11 cellular contexts compared by ENCODE assay signal in the genomic region with DNA sequence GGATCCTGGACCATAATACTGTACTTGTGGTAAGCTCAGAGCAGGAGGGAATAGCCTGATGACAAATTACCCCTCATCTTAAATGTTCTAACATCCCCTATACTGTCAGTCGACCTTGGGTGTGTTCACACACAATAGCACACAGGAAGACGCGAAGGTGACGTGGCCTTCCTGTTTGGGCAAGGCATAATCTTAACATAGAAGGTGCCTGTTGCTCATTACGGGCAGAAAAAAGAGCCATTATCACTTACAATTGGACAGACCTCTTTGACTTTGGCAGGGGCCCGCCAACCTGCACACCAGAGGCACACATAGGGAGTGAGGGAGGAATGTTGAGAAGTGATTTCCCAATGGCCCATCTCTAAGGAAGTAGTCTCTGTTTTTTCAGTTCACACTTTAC.
DNase-seq lines count a peak whose midpoint lies in the region; ATAC-seq and TF ChIP-seq lines count a peak whose summit lies in the region.
"Had no signal": no experiment of that assay in that cellular context is flagged by ENCODE, and none has a peak within 500 bp of the region (broad histone marks: within the 10 kb centered on the region; RNA-seq: fewer than 3 reads in every experiment).

No MANE protein-coding gene starts in this region.

- in situ Hi-C loops in ACHN (cut with HindIII; ENCODE audit: low pct_ligation_motif_present, low pct_unique_long_range_greater_than_20kb, low sequenced_read_pairs) = no loop called here

- no peaks in the 10 kb centered on the region for H3K36me3 ChIP-seq in heart left ventricle
- H3K36me3 ChIP-seq in upper lobe of left lung = no peaks in the 10 kb centered on the region
- H3K36me3 ChIP-seq: prostate gland had no signal

- no peak overlapping the region for H3K27ac Mint-ChIP-seq in osteocyte (ENCODE audit: unreplicated experiment)
- H3K27ac Mint-ChIP-seq in CD14-positive monocyte = peak overlapping the region in 1 of 7 donors; percentile 10

- peak; percentile 0 to 88 (median 76) for TF ChIP-seq EP300 in upper lobe of left lung (IDR thresholded peaks at IDR 0.05)

- no peaks in the 10 kb centered on the region for H3K36me3 Mint-ChIP-seq in osteocyte (ENCODE audit: unreplicated experiment)
- peaks cover 3 to 4% of the 10 kb centered on the region in 2 donors for H3K36me3 Mint-ChIP-seq in CD14-positive monocyte

- no peaks in the 10 kb centered on the region for H3K27me3 Mint-ChIP-seq in osteocyte (ENCODE audit: unreplicated experiment)
- H3K27me3 Mint-ChIP-seq in CD14-positive monocyte (ENCODE audit: low read depth in 3 of 3) = no peaks in the 10 kb centered on the region

- H3K4me3 Mint-ChIP-seq in osteocyte (ENCODE audit: unreplicated experiment) (no peak overlapping the region), CD14-positive monocyte (no peak overlapping the region)

- peak overlapping the region in 10 of 12 donors; percentile 38 to 80 (median 58) for H3K27ac ChIP-seq in heart left ventricle
- peak overlapping the region; percentile 37 to 77 (median 56) for H3K27ac ChIP-seq in upper lobe of left lung
- H3K27ac ChIP-seq: A549, prostate gland had no signal

- WGBS in heart left ventricle, 4 donors = 62 to 71% (median 67%) methylated on average over 6 of the region's 6 CpGs
- 64 to 69% methylated on average over 6 of the region's 6 CpGs for WGBS in upper lobe of left lung, 2 donors

- H3K4me3 ChIP-seq in heart left ventricle (no peak overlapping the region), upper lobe of left lung (no peak overlapping the region)
- H3K4me3 ChIP-seq: A549, body of pancreas, prostate gland had no signal

- no peaks in the 10 kb centered on the region for H3K9me3 ChIP-seq in heart left ventricle
- no peaks in the 10 kb centered on the region for H3K9me3 ChIP-seq in upper lobe of left lung
- H3K9me3 ChIP-seq: A549, prostate gland had no signal

- TF ChIP-seq POLR2A in heart left ventricle (IDR thresholded peaks at IDR 0.05) (no peak), upper lobe of left lung (IDR thresholded peaks at IDR 0.05) (peak in 2 of 4 donors; percentile 7 to 26)

- H3K4me1 Mint-ChIP-seq in osteocyte (ENCODE audit: unreplicated experiment) = peaks cover 4% of the 10 kb centered on the region
- H3K4me1 Mint-ChIP-seq in CD14-positive monocyte = peaks cover 2% of the 10 kb centered on the region

- no peaks in the 10 kb centered on the region for H3K27me3 ChIP-seq in heart left ventricle
- H3K27me3 ChIP-seq in upper lobe of left lung = no peaks in the 10 kb centered on the region
- H3K27me3 ChIP-seq: body of pancreas had no signal

- H3K9me3 Mint-ChIP-seq in osteocyte (ENCODE audit: unreplicated experiment) (no peaks in the 10 kb centered on the region), CD14-positive monocyte (no peaks in the 10 kb centered on the region)

- DNase-seq in heart left ventricle (peak in 4 of 5 donors; percentile 27 to 61 (median 48)), cardiac septum (ENCODE audit: low spot score) (no peak), upper lobe of left lung (peak in 1 of 2 donors; percentile 61), ACHN (no peak), osteocyte (ENCODE audit: extremely low spot score, unreplicated experiment) (no peak), CD14-positive monocyte (ENCODE audit: low spot score) (no peak)
- DNase-seq in effector CD8-positive, alpha-beta T cell (lab: John Stamatoyannopoulos, UW) = peak; percentile 20
- DNase-seq in stimulated activated CD4-positive, alpha-beta T cell treated with anti-CD3 and anti-CD28 coated beads, Interleukin-12 subunit alpha, Interleukin-12 subunit beta, amount 100 ng/mL, for 48 hours (ENCODE audit: low read depth in 2 of 3, low spot score in 1 of 3) = peak in 2 of 3 donors; percentile 14 to 21

- no peak for TF ChIP-seq CTCF in heart left ventricle (IDR thresholded peaks at IDR 0.05)
- no peak for TF ChIP-seq CTCF in upper lobe of left lung (IDR thresholded peaks at IDR 0.05)
- no peak for TF ChIP-seq CTCF in osteocyte (IDR thresholded peaks at IDR 0.05)
- no peak for TF ChIP-seq CTCF in CD14-positive monocyte (IDR thresholded peaks at IDR 0.05)

- ATAC-seq in heart left ventricle (peak; percentile 42 to 97 (median 73)), upper lobe of left lung (ENCODE audit: low FRiP score in 2 of 2) (peak in 1 of 2 donors; percentile 73)
- ATAC-seq: A549, body of pancreas had no signal

- peaks cover 0 to 21% (median 6%) of the 10 kb centered on the region in 12 donors for H3K4me1 ChIP-seq in heart left ventricle
- peaks cover 0 to 10% (median 2%) of the 10 kb centered on the region in 4 donors for H3K4me1 ChIP-seq in upper lobe of left lung
- H3K4me1 ChIP-seq: A549, body of pancreas, prostate gland had no signal

- intact Hi-C loops in heart left ventricle (cut with DNase I) = loop anchor here in 2 of 10 donors (5.0 to 10.0 kb wide), 2 partner anchors 83 to 85 kb away; no protein-coding TSS in a partner anchor
- intact Hi-C loops in cardiac septum (cut with DNase I) = loop anchor here (5.0 kb wide), 1 partner anchor 85 kb away; no protein-coding TSS in a partner anchor
- intact Hi-C loops in CD14-positive monocyte (cut with micrococcal nuclease) = no loop called here

Comparison
In these comparisons a context has a peak if more than half of its experiments do, and no peak if none do; other contexts are left out.
1. DNase-seq: peak in heart left ventricle (4 of 5), effector CD8-positive, alpha-beta T cell (single experiment) and stimulated activated CD4-positive, alpha-beta T cell treated with anti-CD3 and anti-CD28 coated beads, Interleukin-12 subunit alpha, Interleukin-12 subunit beta, amount 100 ng/mL, for 48 hours (2 of 3); none in cardiac septum (single experiment), ACHN (single experiment), osteocyte (single experiment) and CD14-positive monocyte (single experiment).